Comparison of ENCODE assay signal across 33 cellular contexts in genomic region chr20:47888351-47888750, GRCh38.
"Had no signal": no experiment of that assay in that cellular context is flagged by ENCODE, and none has a peak within 500 bp of the region (broad histone marks: within the 10 kb centered on the region; RNA-seq: fewer than 3 reads in every experiment).

No MANE protein-coding gene starts in this region.

- H3K4me1 Mint-ChIP-seq: activated B cell treated with CpG ODN at 0.5 μM for 24 hours; activated naive CD4-positive, alpha-beta T cell treated with anti-CD3 and anti-CD28 coated beads, Interleukin-2, amount 10 ng/mL, durations not matched to agents 7 days and 5 days; activated T-helper 17 cell treated with anti-CD3 and anti-CD28 coated beads, Interleukin-2, amount 50 U/mL, for 72 hours; central memory CD8-positive, alpha-beta T cell; T-helper 17 cell had no signal

- H3K9me3 Mint-ChIP-seq: activated B cell treated with CpG ODN at 0.5 μM for 24 hours; activated CD8-positive, alpha-beta T cell treated with anti-CD3 and anti-CD28 coated beads for 36 hours; activated naive CD4-positive, alpha-beta T cell treated with anti-CD3 and anti-CD28 coated beads, Interleukin-2, amount 10 ng/mL, durations not matched to agents 7 days and 5 days; activated naive CD4-positive, alpha-beta T cell treated with anti-CD3 and anti-CD28 coated beads, Interleukin-2, amount 50 U/mL, for 72 hours; activated T-cell treated with anti-CD3 and anti-CD28 coated beads, Interleukin-2, amount 50 U/mL, for 4 hours; activated T-helper 17 cell treated with anti-CD3 and anti-CD28 coated beads, Interleukin-2, amount 50 U/mL, for 72 hours; central memory CD8-positive, alpha-beta T cell; dendritic cell treated with granulocyte-macrophage colony-stimulating factor and Interleukin-4, amounts not matched to agents 40 ng/mL and 50 ng/mL, for 4 days; endodermal cell; T-helper 2 cell treated with Interferon-gamma antibody and Interleukin-4, amounts not matched to agents 5 μg/mL and 100 μg/mL, for 36 hours had no signal

- H3K36me3 Mint-ChIP-seq: activated naive CD4-positive, alpha-beta T cell treated with anti-CD3 and anti-CD28 coated beads, Interleukin-2, amount 10 ng/mL, durations not matched to agents 7 days and 5 days; activated naive CD4-positive, alpha-beta T cell treated with anti-CD3 and anti-CD28 coated beads, Interleukin-2, amount 50 U/mL, for 72 hours; brain had no signal

- ATAC-seq: activated CD4-positive, CD25-positive, alpha-beta regulatory T cell treated with anti-CD3 and anti-CD28 coated beads, Interleukin-2, amount 50 U/mL, for 24 hours; activated CD8-positive, alpha-beta T cell treated with anti-CD3 and anti-CD28 coated beads for 36 hours; activated naive CD4-positive, alpha-beta T cell treated with anti-CD3 and anti-CD28 coated beads, Interleukin-2, amount 50 U/mL, for 72 hours; activated T-cell treated with anti-CD3 and anti-CD28 coated beads, Interleukin-2, amount 50 U/mL, for 4 hours; activated T-helper 17 cell treated with anti-CD3 and anti-CD28 coated beads, Interleukin-2, amount 50 U/mL, for 72 hours; esophagus mucosa; heart left ventricle; T-helper 17 cell had no signal

- H3K27ac Mint-ChIP-seq: activated B cell treated with CpG ODN at 0.5 μM for 24 hours; activated CD8-positive, alpha-beta T cell treated with anti-CD3 and anti-CD28 coated beads for 36 hours; activated naive CD4-positive, alpha-beta T cell treated with anti-CD3 and anti-CD28 coated beads, Interleukin-2, amount 10 ng/mL, durations not matched to agents 7 days and 5 days; activated naive CD4-positive, alpha-beta T cell treated with anti-CD3 and anti-CD28 coated beads, Interleukin-2, amount 50 U/mL, for 72 hours; activated T-helper 17 cell treated with anti-CD3 and anti-CD28 coated beads, Interleukin-2, amount 50 U/mL, for 72 hours; brain; dendritic cell treated with granulocyte-macrophage colony-stimulating factor and Interleukin-4, amounts not matched to agents 40 ng/mL and 50 ng/mL, for 4 days; endodermal cell; T-helper 17 cell; T-helper 2 cell treated with Interferon-gamma antibody and Interleukin-4, amounts not matched to agents 5 μg/mL and 100 μg/mL, for 36 hours had no signal

- H3K27me3 Mint-ChIP-seq: activated CD8-positive, alpha-beta T cell treated with anti-CD3 and anti-CD28 coated beads for 36 hours; activated T-helper 17 cell treated with anti-CD3 and anti-CD28 coated beads, Interleukin-2, amount 50 U/mL, for 72 hours; dendritic cell treated with granulocyte-macrophage colony-stimulating factor and Interleukin-4, amounts not matched to agents 40 ng/mL and 50 ng/mL, for 4 days had no signal

- H3K27ac ChIP-seq: ascending aorta, breast epithelium, cardiac muscle cell, coronary artery, dorsolateral prefrontal cortex, heart left ventricle, WERI-Rb-1 had no signal

- DNase-seq: activated B cell treated with CpG ODN at 0.5 μM for 24 hours; activated CD4-positive, alpha-beta T cell treated with anti-CD3 and anti-CD28 coated beads for 48 hours; activated CD4-positive, alpha-beta T cell treated with anti-CD3 and anti-CD28 coated beads, Interleukin-2, amount 50 U/mL, for 1 hour; activated CD4-positive, alpha-beta T cell treated with anti-CD3 and anti-CD28 coated beads, Interleukin-2, amount 50 U/mL, for 48 hours; activated CD8-positive, alpha-beta memory T cell treated with anti-CD3 and anti-CD28 coated beads for 24 hours; activated CD8-positive, alpha-beta T cell treated with anti-CD3 and anti-CD28 coated beads for 36 hours; activated gamma-delta T cell; activated naive CD4-positive, alpha-beta T cell; activated naive CD4-positive, alpha-beta T cell treated with anti-CD3 and anti-CD28 coated beads, Interleukin-2, amount 10 ng/mL, durations not matched to agents 7 days and 5 days; activated T-cell treated with anti-CD3 and anti-CD28 coated beads, Interleukin-2, amount 50 U/mL, for 4 hours; effector memory CD4-positive, alpha-beta T cell; endodermal cell; foreskin fibroblast; glutamatergic neuron; heart left ventricle; SW 1271; T-helper 1 cell; T-helper 17 cell; T1000; WERI-Rb-1 had no signal

- H3K4me3 Mint-ChIP-seq: activated B cell treated with CpG ODN at 0.5 μM for 24 hours; activated CD8-positive, alpha-beta T cell treated with anti-CD3 and anti-CD28 coated beads for 36 hours; activated naive CD4-positive, alpha-beta T cell treated with anti-CD3 and anti-CD28 coated beads, Interleukin-2, amount 10 ng/mL, durations not matched to agents 7 days and 5 days; activated T-cell treated with anti-CD3 and anti-CD28 coated beads, Interleukin-2, amount 50 U/mL, for 4 hours; activated T-helper 17 cell treated with anti-CD3 and anti-CD28 coated beads, Interleukin-2, amount 50 U/mL, for 72 hours; brain; central memory CD8-positive, alpha-beta T cell; dendritic cell treated with granulocyte-macrophage colony-stimulating factor and Interleukin-4, amounts not matched to agents 40 ng/mL and 50 ng/mL, for 4 days; endodermal cell; T-helper 17 cell; T-helper 2 cell treated with Interferon-gamma antibody and Interleukin-4, amounts not matched to agents 5 μg/mL and 100 μg/mL, for 36 hours had no signal
